Comparison of ENCODE assay signal across 8 cellular contexts in genomic region chr17:78390241-78391050, GRCh38. TPM values are rescaled to one million over a fixed set of nuclear protein-coding genes. Genes with fewer than 3 reads are reported as not detected.
DNase-seq lines count a peak whose midpoint lies in the region; ATAC-seq, FAIRE-seq and TF ChIP-seq lines count a peak whose summit lies in the region.

No MANE protein-coding gene starts in this region.

- H3K9me3 Mint-ChIP-seq in CD4-positive, alpha-beta T cell: no peaks in the 10 kb centered on the region
- H3K9me3 Mint-ChIP-seq in brain: no peaks in the 10 kb centered on the region
- no peaks in the 10 kb centered on the region for H3K9me3 Mint-ChIP-seq in natural killer cell treated with Interleukin-12 subunit alpha and Interleukin-12 subunit beta and Interleukin-15 and Interleukin-18, amount 100 ng/mL, for 72 hours

- no peak for ATAC-seq in CD4-positive, alpha-beta T cell (ENCODE audit: poor library complexity)
- peak; percentile 79 to 88 for ATAC-seq in natural killer cell treated with Interleukin-12 subunit alpha and Interleukin-12 subunit beta and Interleukin-15 and Interleukin-18, amount 100 ng/mL, for 72 hours
- no peak for ATAC-seq in HG03135 (IDR thresholded peaks at IDR 0.05; ENCODE audit: unreplicated experiment)

- H3K4me1 Mint-ChIP-seq in CD4-positive, alpha-beta T cell (ENCODE audit: low read depth): peaks cover 60% of the 10 kb centered on the region
- peaks cover 33% of the 10 kb centered on the region for H3K4me1 Mint-ChIP-seq in brain
- peaks cover 53 to 59% of the 10 kb centered on the region in 2 donors for H3K4me1 Mint-ChIP-seq in natural killer cell treated with Interleukin-12 subunit alpha and Interleukin-12 subunit beta and Interleukin-15 and Interleukin-18, amount 100 ng/mL, for 72 hours (ENCODE audit: low read depth in 2 of 2)

- peaks cover 31% of the 10 kb centered on the region for H3K36me3 Mint-ChIP-seq in CD4-positive, alpha-beta T cell (ENCODE audit: low read depth)
- peaks cover 22% of the 10 kb centered on the region for H3K36me3 Mint-ChIP-seq in brain
- H3K36me3 Mint-ChIP-seq in natural killer cell treated with Interleukin-12 subunit alpha and Interleukin-12 subunit beta and Interleukin-15 and Interleukin-18, amount 100 ng/mL, for 72 hours: peaks cover 12% of the 10 kb centered on the region

- TF ChIP-seq CTCF in CD4-positive, alpha-beta T cell (IDR thresholded peaks at IDR 0.05): no peak
- TF ChIP-seq CTCF in brain (conservative IDR thresholded peaks at IDR 0.05): no peak

- 71 to 84% (median 76%) methylated on average over 13 to 15 of the region's 15 CpGs for WGBS in small intestine, 3 donors

- CTCF ChIA-PET in CD4-positive, alpha-beta T cell (lab: Charles Lee): interaction anchor here (1.3 kb wide), 1 partner anchor 32 kb away, joined by 3 read pairs; no protein-coding TSS in a partner anchor

- no peaks in the 10 kb centered on the region for H3K27me3 ChIP-seq in CD4-positive, alpha-beta T cell (ENCODE audit: control insufficient read depth, insufficient read depth, low read length)
- no peaks in the 10 kb centered on the region for H3K27me3 ChIP-seq in small intestine (ENCODE audit: control insufficient read depth in 2 of 2, insufficient read depth in 2 of 2, low read length in 2 of 2)

- no peak for DNase-seq in CD4-positive, alpha-beta T cell
- DNase-seq in LoVo (ENCODE audit: low spot score): peak; percentile 11
- peak; percentile 62 for DNase-seq in natural killer cell treated with Interleukin-12 subunit alpha and Interleukin-12 subunit beta and Interleukin-15 and Interleukin-18, amount 100 ng/mL, for 72 hours (ENCODE audit: low spot score)
- no peak for DNase-seq in NCI-H748 treated with DMSO at 0.1 percent for 48 hours (lab: John Stamatoyannopoulos, UW)
- DNase-seq in small intestine: no peak
- no peak for DNase-seq in stimulated activated CD4-positive, alpha-beta T cell treated with anti-CD3 and anti-CD28 coated beads, Interleukin-1b, Interleukin-23, amount 100 ng/mL, for 48 hours

- H3K4me3 Mint-ChIP-seq in CD4-positive, alpha-beta T cell: no peak overlapping the region
- H3K4me3 Mint-ChIP-seq in brain: no peak overlapping the region
- peak overlapping the region; percentile 60 for H3K4me3 Mint-ChIP-seq in natural killer cell treated with Interleukin-12 subunit alpha and Interleukin-12 subunit beta and Interleukin-15 and Interleukin-18, amount 100 ng/mL, for 72 hours

- no peak overlapping the region for H3K4me3 ChIP-seq in small intestine (ENCODE audit: low read depth in 1 of 2, low read length in 2 of 2)

- H3K9me3 ChIP-seq in CD4-positive, alpha-beta T cell (ENCODE audit: control insufficient read depth, low read length): no peaks in the 10 kb centered on the region
- H3K9me3 ChIP-seq in small intestine (ENCODE audit: control insufficient read depth, low read depth): no peaks in the 10 kb centered on the region

- intact Hi-C loops in CD4-positive, alpha-beta T cell (cut with DNase I, micrococcal nuclease): no loop called here

- peaks cover 2 to 14% of the 10 kb centered on the region in 2 donors for H3K4me1 ChIP-seq in small intestine (ENCODE audit: control insufficient read depth in 2 of 2, insufficient read depth in 1 of 2, low read depth in 1 of 2, low read length in 1 of 2)

- H3K27me3 Mint-ChIP-seq in CD4-positive, alpha-beta T cell: no peaks in the 10 kb centered on the region
- H3K27me3 Mint-ChIP-seq in brain: no peaks in the 10 kb centered on the region
- no peaks in the 10 kb centered on the region for H3K27me3 Mint-ChIP-seq in natural killer cell treated with Interleukin-12 subunit alpha and Interleukin-12 subunit beta and Interleukin-15 and Interleukin-18, amount 100 ng/mL, for 72 hours

- H3K27ac Mint-ChIP-seq in CD4-positive, alpha-beta T cell: peak overlapping the region; percentile 78
- H3K27ac Mint-ChIP-seq in brain: peak overlapping the region in 4 of 5 experiments; percentile 57 to 82 (median 78)
- H3K27ac Mint-ChIP-seq in natural killer cell treated with Interleukin-12 subunit alpha and Interleukin-12 subunit beta and Interleukin-15 and Interleukin-18, amount 100 ng/mL, for 72 hours: peak overlapping the region; percentile 96

- H3K36me3 ChIP-seq in small intestine (ENCODE audit: control insufficient read depth in 2 of 2, insufficient read depth in 2 of 2, low read length in 2 of 2): peaks cover 2 to 9% of the 10 kb centered on the region in 2 donors

- POLR2A ChIA-PET in CD4-positive, alpha-beta T cell (lab: Charles Lee): no interaction called here

- no peak for FAIRE-seq in small intestine (lab: Jason Lieb, UNC)

- H3K27ac ChIP-seq in CD4-positive, alpha-beta T cell (ENCODE audit: low read depth, low read length): no peak overlapping the region
- H3K27ac ChIP-seq in small intestine (ENCODE audit: low read depth in 1 of 2, low read length in 1 of 2): peak overlapping the region in 1 of 2 donors; percentile 69

RNA-seq across cellular contexts. Expression of gene PGS1, which starts 12.0 kb away (rescaled TPM):
- total RNA-seq in CD4-positive, alpha-beta T cell: 10 to 100 TPM; 40.9 to 45.3 TPM
- polyA plus RNA-seq in brain (ENCODE audit: insufficient read depth, low read depth, low replicate concordance) (33.6 TPM), small intestine (10 to 100 TPM; 14.9 to 24.9 (median 16.1) TPM)
- total RNA-seq in natural killer cell treated with Interleukin-12 subunit alpha and Interleukin-12 subunit beta and Interleukin-15 and Interleukin-18, amount 100 ng/mL, for 72 hours: 100 to 1,000 TPM in 1 of 2 donors, 10 to 100 TPM in 1; 83.0 to 139 TPM

RNA-seq across cellular contexts. Expression of gene SOCS3, which starts 30.6 kb away (rescaled TPM):
- 100 to 1,000 TPM; 414 to 427 TPM for total RNA-seq in CD4-positive, alpha-beta T cell
- 11.3 TPM for polyA plus RNA-seq in brain (ENCODE audit: insufficient read depth, low read depth, low replicate concordance)
- total RNA-seq in natural killer cell treated with Interleukin-12 subunit alpha and Interleukin-12 subunit beta and Interleukin-15 and Interleukin-18, amount 100 ng/mL, for 72 hours: 100 to 1,000 TPM; 110 to 156 TPM
- polyA plus RNA-seq in small intestine: 10 to 100 TPM in 1 of 3 donors, 1 to 10 TPM in 2; 3.4 to 67.3 (median 6.5) TPM

Comparison
In these comparisons a context has a peak if more than half of its experiments do, and no peak if none do; other contexts are left out.
1. ATAC-seq: peak in natural killer cell treated with Interleukin-12 subunit alpha and Interleukin-12 subunit beta and Interleukin-15 and Interleukin-18, amount 100 ng/mL, for 72 hours (2 of 2); none in CD4-positive, alpha-beta T cell (single experiment) and HG03135 (single experiment).
2. DNase-seq: peak in LoVo (single experiment) and natural killer cell treated with Interleukin-12 subunit alpha and Interleukin-12 subunit beta and Interleukin-15 and Interleukin-18, amount 100 ng/mL, for 72 hours (single experiment); none in CD4-positive, alpha-beta T cell (0 of 10), NCI-H748 treated with DMSO at 0.1 percent for 48 hours (single experiment), small intestine (single experiment) and stimulated activated CD4-positive, alpha-beta T cell treated with anti-CD3 and anti-CD28 coated beads, Interleukin-1b, Interleukin-23, amount 100 ng/mL, for 48 hours (single experiment).
3. Peak in every context shown above with its lines, with median percentiles within 50 percentile points of each other: H3K27ac Mint-ChIP-seq.